Comparison of ENCODE assay signal across 1 cellular context in the genomic region with DNA sequence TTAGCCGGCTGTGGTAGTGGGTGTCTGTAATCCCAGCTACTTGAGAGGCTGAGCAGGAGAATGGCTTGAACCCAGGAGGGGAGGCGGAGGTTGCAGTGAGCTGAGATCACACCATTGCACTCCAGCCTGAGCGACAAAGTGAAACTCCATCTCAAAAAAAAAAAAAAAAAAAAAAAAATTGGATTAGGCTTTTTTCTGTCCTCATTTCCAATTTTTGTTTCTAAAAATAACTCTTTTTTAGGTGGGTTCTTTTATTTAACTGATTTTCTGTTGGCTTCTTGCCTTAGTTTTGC.
TF ChIP-seq lines count a peak whose summit lies in the region.

No MANE protein-coding gene starts in this region.

TF ChIP-seq in HepG2, 621 proteins besides CTCF, POLR2A, EP300 and RAD21 (continued from another document):
- TF ChIP-seq ZNF138 (CRISPR knock-in tag; IDR thresholded peaks at IDR 0.05; ENCODE audit: low read depth) (no peak), KLF6 (CRISPR knock-in tag; IDR thresholded peaks at IDR 0.05) (no peak), HOXA7 (CRISPR knock-in tag; IDR thresholded peaks at IDR 0.05) (no peak), TBX2 (CRISPR knock-in tag; IDR thresholded peaks at IDR 0.05; ENCODE audit: borderline replicate concordance) (no peak), ATM (IDR thresholded peaks at IDR 0.05; ENCODE audit: borderline replicate concordance) (no peak), ZIK1 (CRISPR knock-in tag; IDR thresholded peaks at IDR 0.05; ENCODE audit: borderline replicate concordance, low read depth) (no peak), SNAPC2 (CRISPR knock-in tag; IDR thresholded peaks at IDR 0.05) (no peak), SMARCC2 (IDR thresholded peaks at IDR 0.05) (no peak), MXD4 (CRISPR knock-in tag; IDR thresholded peaks at IDR 0.05) (no peak), XRCC5 (optimal IDR thresholded peaks at IDR 0.05; ENCODE audit: low read length) (no peak), ZNF709 (CRISPR knock-in tag; IDR thresholded peaks at IDR 0.05) (no peak), ZNF451 (CRISPR knock-in tag; IDR thresholded peaks at IDR 0.05) (no peak), FOSL1 (CRISPR knock-in tag; IDR thresholded peaks at IDR 0.05; ENCODE audit: borderline replicate concordance) (no peak), SP4 (CRISPR knock-in tag; IDR thresholded peaks at IDR 0.05) (no peak)
- TF ChIP-seq, protein P1, sequence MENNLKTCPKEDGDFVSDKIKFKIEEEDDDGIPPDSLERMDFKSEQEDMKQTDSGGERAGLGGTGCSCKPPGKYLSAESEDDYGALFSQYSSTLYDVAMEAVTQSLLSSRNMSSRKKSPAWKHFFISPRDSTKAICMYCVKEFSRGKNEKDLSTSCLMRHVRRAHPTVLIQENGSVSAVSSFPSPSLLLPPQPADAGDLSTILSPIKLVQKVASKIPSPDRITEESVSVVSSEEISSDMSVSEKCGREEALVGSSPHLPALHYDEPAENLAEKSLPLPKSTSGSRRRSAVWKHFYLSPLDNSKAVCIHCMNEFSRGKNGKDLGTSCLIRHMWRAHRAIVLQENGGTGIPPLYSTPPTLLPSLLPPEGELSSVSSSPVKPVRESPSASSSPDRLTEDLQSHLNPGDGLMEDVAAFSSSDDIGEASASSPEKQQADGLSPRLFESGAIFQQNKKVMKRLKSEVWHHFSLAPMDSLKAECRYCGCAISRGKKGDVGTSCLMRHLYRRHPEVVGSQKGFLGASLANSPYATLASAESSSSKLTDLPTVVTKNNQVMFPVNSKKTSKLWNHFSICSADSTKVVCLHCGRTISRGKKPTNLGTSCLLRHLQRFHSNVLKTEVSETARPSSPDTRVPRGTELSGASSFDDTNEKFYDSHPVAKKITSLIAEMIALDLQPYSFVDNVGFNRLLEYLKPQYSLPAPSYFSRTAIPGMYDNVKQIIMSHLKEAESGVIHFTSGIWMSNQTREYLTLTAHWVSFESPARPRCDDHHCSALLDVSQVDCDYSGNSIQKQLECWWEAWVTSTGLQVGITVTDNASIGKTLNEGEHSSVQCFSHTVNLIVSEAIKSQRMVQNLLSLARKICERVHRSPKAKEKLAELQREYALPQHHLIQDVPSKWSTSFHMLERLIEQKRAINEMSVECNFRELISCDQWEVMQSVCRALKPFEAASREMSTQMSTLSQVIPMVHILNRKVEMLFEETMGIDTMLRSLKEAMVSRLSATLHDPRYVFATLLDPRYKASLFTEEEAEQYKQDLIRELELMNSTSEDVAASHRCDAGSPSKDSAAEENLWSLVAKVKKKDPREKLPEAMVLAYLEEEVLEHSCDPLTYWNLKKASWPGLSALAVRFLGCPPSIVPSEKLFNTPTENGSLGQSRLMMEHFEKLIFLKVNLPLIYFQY (CRISPR knock-in tag; IDR thresholded peaks at IDR 0.05; ENCODE audit: borderline replicate concordance): no peak
- TF ChIP-seq, protein P2, sequence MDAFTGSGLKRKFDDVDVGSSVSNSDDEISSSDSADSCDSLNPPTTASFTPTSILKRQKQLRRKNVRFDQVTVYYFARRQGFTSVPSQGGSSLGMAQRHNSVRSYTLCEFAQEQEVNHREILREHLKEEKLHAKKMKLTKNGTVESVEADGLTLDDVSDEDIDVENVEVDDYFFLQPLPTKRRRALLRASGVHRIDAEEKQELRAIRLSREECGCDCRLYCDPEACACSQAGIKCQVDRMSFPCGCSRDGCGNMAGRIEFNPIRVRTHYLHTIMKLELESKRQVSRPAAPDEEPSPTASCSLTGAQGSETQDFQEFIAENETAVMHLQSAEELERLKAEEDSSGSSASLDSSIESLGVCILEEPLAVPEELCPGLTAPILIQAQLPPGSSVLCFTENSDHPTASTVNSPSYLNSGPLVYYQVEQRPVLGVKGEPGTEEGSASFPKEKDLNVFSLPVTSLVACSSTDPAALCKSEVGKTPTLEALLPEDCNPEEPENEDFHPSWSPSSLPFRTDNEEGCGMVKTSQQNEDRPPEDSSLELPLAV (CRISPR knock-in tag; conservative IDR thresholded peaks at IDR 0.05; ENCODE audit: low read depth): no peak
